In genomic region chr7:143492043-143492471, GRCh38 we compare ENCODE assay signal across 10 cellular contexts. TPM values are rescaled to one million over a fixed set of nuclear protein-coding genes. Genes with fewer than 3 reads are reported as not detected.
DNase-seq lines count a peak whose midpoint lies in the region; ATAC-seq and TF ChIP-seq lines count a peak whose summit lies in the region.
"Had no signal": no experiment of that assay in that cellular context is flagged by ENCODE, and none has a peak within 500 bp of the region (broad histone marks: within the 10 kb centered on the region; RNA-seq: fewer than 3 reads in every experiment).

No MANE protein-coding gene starts in this region.

- H3K4me1 Mint-ChIP-seq in CD8-positive, alpha-beta T cell (ENCODE audit: low read depth): peaks cover 8% of the 10 kb centered on the region
- H3K4me1 Mint-ChIP-seq in GM23338: peaks cover 3% of the 10 kb centered on the region; the same call in 1 of the 3 replicates

- H3K36me3 Mint-ChIP-seq in CD8-positive, alpha-beta T cell: peaks cover 27% of the 10 kb centered on the region
- no peaks in the 10 kb centered on the region for H3K36me3 Mint-ChIP-seq in GM23338 (ENCODE audit: low read depth)

- no peak for TF ChIP-seq CTCF in CD8-positive, alpha-beta T cell (IDR thresholded peaks at IDR 0.05)
- no peak for TF ChIP-seq CTCF in breast epithelium (IDR thresholded peaks at IDR 0.05)
- no peak for TF ChIP-seq CTCF in GM23338 (conservative IDR thresholded peaks at IDR 0.05; ENCODE audit: low read depth in 2 of 2)

- no peaks in the 10 kb centered on the region for H3K79me2 ChIP-seq in GM23338 (replicated peaks; ENCODE audit: insufficient read depth)

- H3K4me2 ChIP-seq in GM23338: no peak overlapping the region

- H3K27me3 Mint-ChIP-seq in CD8-positive, alpha-beta T cell (ENCODE audit: low read depth): no peaks in the 10 kb centered on the region
- peaks cover under 1% of the 10 kb centered on the region for H3K27me3 Mint-ChIP-seq in GM23338 (ENCODE audit: insufficient read depth, low read depth, poor library complexity)

- CTCF ChIA-PET in CD8-positive, alpha-beta T cell (lab: Charles Lee): interaction anchor here (0.8 kb wide), 1 partner anchor 244 kb away, joined by 4 read pairs; no protein-coding TSS in a partner anchor

- intact Hi-C loops in CD8-positive, alpha-beta T cell (cut with DNase I, micrococcal nuclease): no loop called here
- intact Hi-C loops in breast epithelium (cut with DNase I; ENCODE audit: low total_unique reads): no loop called here

- no peaks in the 10 kb centered on the region for H3K36me3 ChIP-seq in CD8-positive, alpha-beta T cell (ENCODE audit: insufficient read depth, low read length)
- H3K36me3 ChIP-seq in breast epithelium (no peaks in the 10 kb centered on the region), GM23338 (ENCODE audit: insufficient read depth) (no peaks in the 10 kb centered on the region)
- H3K36me3 ChIP-seq: esophagus muscularis mucosa had no signal

- H3K4me1 ChIP-seq in CD8-positive, alpha-beta T cell (ENCODE audit: insufficient read depth, low read length): no peaks in the 10 kb centered on the region
- H3K4me1 ChIP-seq in breast epithelium: no peaks in the 10 kb centered on the region
- no peaks in the 10 kb centered on the region for H3K4me1 ChIP-seq in GM23338 (ENCODE audit: insufficient read depth)

- H3K4me3 Mint-ChIP-seq in CD8-positive, alpha-beta T cell: no peak overlapping the region
- H3K4me3 Mint-ChIP-seq in GM23338: no peak overlapping the region

- H3K9me3 ChIP-seq in CD8-positive, alpha-beta T cell (ENCODE audit: low read length): no peaks in the 10 kb centered on the region
- H3K9me3 ChIP-seq in breast epithelium: no peaks in the 10 kb centered on the region
- H3K9me3 ChIP-seq: esophagus muscularis mucosa had no signal

- H3K9me2 ChIP-seq in GM23338 (ENCODE audit: insufficient read depth): no peaks in the 10 kb centered on the region; the same call in 1 of the 2 replicates

- H3K4me3 ChIP-seq in CD8-positive, alpha-beta T cell (ENCODE audit: low read depth, low read length): no peak overlapping the region
- H3K4me3 ChIP-seq in breast epithelium: no peak overlapping the region
- no peak overlapping the region for H3K4me3 ChIP-seq in GM23338
- H3K4me3 ChIP-seq: esophagus muscularis mucosa had no signal

- no peaks in the 10 kb centered on the region for H4K20me1 ChIP-seq in GM23338 (replicated peaks; ENCODE audit: insufficient read depth)

- no peak overlapping the region for H3K27ac Mint-ChIP-seq in CD8-positive, alpha-beta T cell
- H3K27ac Mint-ChIP-seq in GM23338: no peak overlapping the region

- no peaks in the 10 kb centered on the region for H3F3A ChIP-seq in GM23338 (replicated peaks; ENCODE audit: low read depth)

- H2AFZ ChIP-seq in GM23338: no peak overlapping the region

- no peak for DNase-seq in CD8-positive, alpha-beta T cell
- peak; percentile 19 to 26 for DNase-seq in Kasumi-1 (lab: John Stamatoyannopoulos, UW)
- no peak for DNase-seq in breast epithelium (ENCODE audit: low spot score in 2 of 2)
- peak; percentile 70 for DNase-seq in non-pigmented ciliary epithelial cell (ENCODE audit: low read depth)
- no peak for DNase-seq in NCI-H2029 (lab: John Stamatoyannopoulos, UW)
- DNase-seq in GM23338 (ENCODE audit: low spot score): no peak
- no peak for DNase-seq in activated CD4-positive, alpha-beta T cell treated with anti-CD3 and anti-CD28 coated beads for 1 hour
- DNase-seq in NCI-H2107 treated with DMSO at 0.1 percent for 48 hours (lab: John Stamatoyannopoulos, UW; ENCODE audit: unreplicated experiment): no peak
- DNase-seq: activated CD8-positive, alpha-beta memory T cell treated with anti-CD3 and anti-CD28 coated beads, Interleukin-2, amount 50 U/mL, for 48 hours had no signal

- ATAC-seq in CD8-positive, alpha-beta T cell: peak; percentile 38
- ATAC-seq in GM23338: no peak

- no peak for TF ChIP-seq POLR2A in breast epithelium (IDR thresholded peaks at IDR 0.05)

- no peaks in the 10 kb centered on the region for H3K9me3 Mint-ChIP-seq in CD8-positive, alpha-beta T cell
- H3K9me3 Mint-ChIP-seq in GM23338: no peaks in the 10 kb centered on the region

- POLR2A ChIA-PET in CD8-positive, alpha-beta T cell (lab: Charles Lee): no interaction called here

- H3K27me3 ChIP-seq in CD8-positive, alpha-beta T cell (ENCODE audit: insufficient read depth, low read length): no peaks in the 10 kb centered on the region
- H3K27me3 ChIP-seq in breast epithelium: no peaks in the 10 kb centered on the region
- no peaks in the 10 kb centered on the region for H3K27me3 ChIP-seq in GM23338 (ENCODE audit: insufficient read depth)
- H3K27me3 ChIP-seq: esophagus muscularis mucosa had no signal

- no peak overlapping the region for H3K27ac ChIP-seq in CD8-positive, alpha-beta T cell (ENCODE audit: low read depth, low read length)
- peak overlapping the region; percentile 33 to 70 for H3K27ac ChIP-seq in breast epithelium
- H3K27ac ChIP-seq in GM23338 (ENCODE audit: low read depth): no peak overlapping the region
- H3K27ac ChIP-seq: esophagus muscularis mucosa had no signal

TF ChIP-seq in GM23338, 12 proteins besides CTCF, POLR2A, EP300 and RAD21 (continues in another document):
- TF ChIP-seq JUNB (IDR thresholded peaks at IDR 0.05; ENCODE audit: unreplicated experiment) (no peak), ZNF114 (CRISPR knock-in tag; IDR thresholded peaks at IDR 0.05) (no peak), EZH2phosphoT487 (IDR thresholded peaks at IDR 0.05; ENCODE audit: unreplicated experiment) (no peak), POLR2AphosphoS5 (IDR thresholded peaks at IDR 0.05; ENCODE audit: low read depth) (no peak), NANOG (IDR thresholded peaks at IDR 0.05; ENCODE audit: borderline replicate concordance) (no peak), EZH2 (IDR thresholded peaks at IDR 0.05; ENCODE audit: low read depth, unreplicated experiment) (no peak), ZNF462 (CRISPR knock-in tag; IDR thresholded peaks at IDR 0.05) (no peak), ZNF331 (CRISPR knock-in tag; IDR thresholded peaks at IDR 0.05; ENCODE audit: low read depth) (no peak)

RNA-seq across cellular contexts. Expression of gene TAS2R41, which starts 14.4 kb away (rescaled TPM):
- total RNA-seq in CD8-positive, alpha-beta T cell: not detected
- total RNA-seq in breast epithelium: 1 to 10 TPM in 1 of 3 donors, under 1 TPM in 1, not detected in 1; 0.66 to 1.3 TPM
- total RNA-seq in GM23338 (2014; rRNA removed; shearing (Covaris generic)): 1.2 and 2.9 TPM in 2 replicates
- not detected in 2 replicates for polyA plus RNA-seq in GM23338 (2016; fragmentation: Nextera tagmentation; extraction: Ambion mirVana)

RNA-seq across cellular contexts. Expression of gene TAS2R60, which starts 48.8 kb away (rescaled TPM):
- not detected for total RNA-seq in CD8-positive, alpha-beta T cell
- 1 to 10 TPM in 1 of 3 donors, not detected in 2; 1.6 TPM for total RNA-seq in breast epithelium
- 4.0 and 5.0 TPM in 2 replicates for total RNA-seq in GM23338 (2014; rRNA removed; shearing (Covaris generic))
- polyA plus RNA-seq in GM23338 (2016; fragmentation: Nextera tagmentation; extraction: Ambion mirVana): 0.37 TPM in 1 of 2 replicates, not detected in the other

Comparison
In these comparisons a context has a peak if more than half of its experiments do, and no peak if none do; other contexts are left out.
1. DNase-seq: peak in Kasumi-1 (2 of 2) and non-pigmented ciliary epithelial cell (single experiment); none in CD8-positive, alpha-beta T cell (0 of 7), breast epithelium (0 of 2), NCI-H2029 (single experiment), GM23338 (single experiment), activated CD4-positive, alpha-beta T cell treated with anti-CD3 and anti-CD28 coated beads for 1 hour (single experiment) and NCI-H2107 treated with DMSO at 0.1 percent for 48 hours (single experiment).
2. H3K27ac ChIP-seq: peak in breast epithelium (2 of 2); none in CD8-positive, alpha-beta T cell (single experiment) and GM23338 (single experiment).